Comparison of ENCODE assay signal across 34 cellular contexts in genomic region chr4:66355328-66355727, GRCh38.
"Had no signal": no experiment of that assay in that cellular context is flagged by ENCODE, and none has a peak within 500 bp of the region (broad histone marks: within the 10 kb centered on the region; RNA-seq: fewer than 3 reads in every experiment).

No MANE protein-coding gene starts in this region.

- H3K36me3 ChIP-seq: MG63 had no signal

- DNase-seq: Karpas-422, Kasumi-1, MG63, MM.1S, MV-4-11, NCI-H1048, NCI-H1092, NCI-H1092 treated with DMSO at 0.1 percent for 48 hours, NCI-H1105, NCI-H1105 treated with DMSO at 0.1 percent for 48 hours, NCI-H1417, NCI-H1417 treated with DMSO at 0.1 percent for 48 hours, NCI-H1436, NCI-H1436 treated with DMSO at 0.1 percent for 48 hours, NCI-H146, NCI-H1694, NCI-H1694 treated with DMSO at 0.1 percent for 48 hours, NCI-H187, NCI-H187 treated with DMSO at 0.1 percent for 48 hours, NCI-H1930, NCI-H2029, NCI-H2029 treated with DMSO at 0.1 percent for 48 hours, NCI-H2081, NCI-H2081 treated with DMSO at 0.1 percent for 48 hours, NCI-H2107, NCI-H2171, NCI-H2171 treated with DMSO at 0.1 percent for 48 hours, NCI-H2227 treated with DMSO at 0.1 percent for 48 hours, NCI-H226, NCI-H345, NCI-H446, NCI-H446 treated with DMSO at 0.1 percent for 48 hours, NCI-H510A had no signal

- H3K9me3 ChIP-seq: MG63 had no signal

- H3K27ac ChIP-seq: KMS-11 had no signal

- H3K9ac ChIP-seq: KMS-11 had no signal

- H3K4me3 ChIP-seq: MG63 had no signal

- H3K4me2 ChIP-seq: KMS-11 had no signal

- H3K27me3 ChIP-seq: MG63 had no signal
